Comparison of ENCODE assay signal across 9 cellular contexts in genomic region chr13:24148414-24149305, GRCh38. TPM values are rescaled to one million over a fixed set of nuclear protein-coding genes. Genes with fewer than 3 reads are reported as not detected.
DNase-seq lines count a peak whose midpoint lies in the region; ATAC-seq and TF ChIP-seq lines count a peak whose summit lies in the region.
"Had no signal": no experiment of that assay in that cellular context is flagged by ENCODE, and none has a peak within 500 bp of the region (broad histone marks: within the 10 kb centered on the region; RNA-seq: fewer than 3 reads in every experiment).

No MANE protein-coding gene starts in this region.

- peaks cover 8% of the 10 kb centered on the region for H3K27me3 Mint-ChIP-seq in activated CD4-positive, alpha-beta T cell treated with anti-CD3 and anti-CD28 coated beads for 36 hours
- H3K27me3 Mint-ChIP-seq in brain (no peaks in the 10 kb centered on the region), T-cell (peaks cover 0 to 2% of the 10 kb centered on the region in 2 donors)
- peaks cover 4% of the 10 kb centered on the region for H3K27me3 Mint-ChIP-seq in activated T-cell treated with anti-CD3 and anti-CD28 coated beads, Interleukin-2, amount 50 U/mL, for 24 hours

- H3K36me3 ChIP-seq in kidney epithelial cell (ENCODE audit: control insufficient read depth, insufficient read depth, low read length) (no peaks in the 10 kb centered on the region), urinary bladder (ENCODE audit: insufficient read depth) (no peaks in the 10 kb centered on the region)
- H3K36me3 ChIP-seq: neutrophil had no signal

- 44% methylated on average over 7 of the region's 7 CpGs for WGBS in urinary bladder

- DNase-seq in activated CD4-positive, alpha-beta T cell treated with anti-CD3 and anti-CD28 coated beads for 36 hours: no peak
- no peak for DNase-seq in activated CD4-positive, alpha-beta T cell treated with anti-CD3 and anti-CD28 coated beads for 1 hour
- DNase-seq in kidney epithelial cell (ENCODE audit: low read depth) (peak; percentile 97), T-cell (no peak), HUDEP-2 (lab: John Stamatoyannopoulos, UW; ENCODE audit: unreplicated experiment in 76 of 76) (no peak)
- DNase-seq in activated T-cell treated with anti-CD3 and anti-CD28 coated beads, Interleukin-2, amount 50 U/mL, for 24 hours: no peak

- POLR2A ChIA-PET in activated CD4-positive, alpha-beta T cell treated with anti-CD3 and anti-CD28 coated beads for 36 hours (lab: Charles Lee): no interaction called here
- POLR2A ChIA-PET in T-cell (lab: Charles Lee): no interaction called here

- H3K4me1 ChIP-seq in urinary bladder (ENCODE audit: insufficient read depth): peaks cover 1% of the 10 kb centered on the region

- CTCF ChIA-PET in activated CD4-positive, alpha-beta T cell treated with anti-CD3 and anti-CD28 coated beads for 36 hours (lab: Charles Lee): no interaction called here
- CTCF ChIA-PET in T-cell (lab: Charles Lee): no interaction called here

- TF ChIP-seq CTCF in brain (conservative IDR thresholded peaks at IDR 0.05) (no peak), kidney epithelial cell (IDR thresholded peaks at IDR 0.05; ENCODE audit: insufficient read depth, low read length, poor library complexity, severe bottlenecking) (peak; percentile 48)

- H3K27me3 ChIP-seq in kidney epithelial cell (ENCODE audit: control insufficient read depth, insufficient read depth, low read length): no peaks in the 10 kb centered on the region

- no peak overlapping the region for H3K27ac Mint-ChIP-seq in activated CD4-positive, alpha-beta T cell treated with anti-CD3 and anti-CD28 coated beads for 36 hours
- H3K27ac Mint-ChIP-seq in brain (peak overlapping the region in 4 of 5 experiments; percentile 62 to 88 (median 77)), T-cell (no peak overlapping the region)
- H3K27ac Mint-ChIP-seq in activated T-cell treated with anti-CD3 and anti-CD28 coated beads, Interleukin-2, amount 50 U/mL, for 24 hours: no peak overlapping the region

- no peaks in the 10 kb centered on the region for H3K36me3 Mint-ChIP-seq in activated CD4-positive, alpha-beta T cell treated with anti-CD3 and anti-CD28 coated beads for 36 hours (ENCODE audit: low read depth)
- H3K36me3 Mint-ChIP-seq in brain (no peaks in the 10 kb centered on the region), T-cell (no peaks in the 10 kb centered on the region)
- no peaks in the 10 kb centered on the region for H3K36me3 Mint-ChIP-seq in activated T-cell treated with anti-CD3 and anti-CD28 coated beads, Interleukin-2, amount 50 U/mL, for 24 hours (ENCODE audit: low read depth)

- no peaks in the 10 kb centered on the region for H3K4me1 Mint-ChIP-seq in activated CD4-positive, alpha-beta T cell treated with anti-CD3 and anti-CD28 coated beads for 36 hours
- H3K4me1 Mint-ChIP-seq in brain (peaks cover 45% of the 10 kb centered on the region), T-cell (peaks cover 0 to 9% (median 0%) of the 10 kb centered on the region in 3 donors)
- H3K4me1 Mint-ChIP-seq in activated T-cell treated with anti-CD3 and anti-CD28 coated beads, Interleukin-2, amount 50 U/mL, for 24 hours (ENCODE audit: low read depth): no peaks in the 10 kb centered on the region

- no peaks in the 10 kb centered on the region for H3K9me3 Mint-ChIP-seq in activated CD4-positive, alpha-beta T cell treated with anti-CD3 and anti-CD28 coated beads for 36 hours (ENCODE audit: low read depth)
- H3K9me3 Mint-ChIP-seq in brain: peaks cover 0 to 2% (median 0%) of the 10 kb centered on the region in 5 experiments
- H3K9me3 Mint-ChIP-seq in activated T-cell treated with anti-CD3 and anti-CD28 coated beads, Interleukin-2, amount 50 U/mL, for 24 hours: no peaks in the 10 kb centered on the region
- no peaks in the 10 kb centered on the region for H3K9me3 Mint-ChIP-seq in T-cell

- ATAC-seq in activated CD4-positive, alpha-beta T cell treated with anti-CD3 and anti-CD28 coated beads for 36 hours: peak; percentile 30
- no peak for ATAC-seq in T-cell (replicated peaks in 1 of 4)

- no peak overlapping the region for H3K4me3 Mint-ChIP-seq in activated CD4-positive, alpha-beta T cell treated with anti-CD3 and anti-CD28 coated beads for 36 hours
- H3K4me3 Mint-ChIP-seq in brain (peak overlapping the region in 3 of 5 experiments; percentile 17 to 26 (median 18)), T-cell (no peak overlapping the region)
- H3K4me3 Mint-ChIP-seq in activated T-cell treated with anti-CD3 and anti-CD28 coated beads, Interleukin-2, amount 50 U/mL, for 24 hours: no peak overlapping the region

- H3K27ac ChIP-seq in urinary bladder (ENCODE audit: low read depth): peak overlapping the region; percentile 39
- H3K27ac ChIP-seq: neutrophil had no signal

- intact Hi-C loops in activated CD4-positive, alpha-beta T cell treated with anti-CD3 and anti-CD28 coated beads for 36 hours (cut with DNase I, micrococcal nuclease): no loop called here

- H3K4me3 ChIP-seq in kidney epithelial cell (ENCODE audit: low read depth, low read length) (no peak overlapping the region), urinary bladder (ENCODE audit: low read depth, low read length) (no peak overlapping the region)

RNA-seq across cellular contexts. Expression of gene SPATA13, which starts 11.9 kb away (rescaled TPM):
- total RNA-seq in activated CD4-positive, alpha-beta T cell treated with anti-CD3 and anti-CD28 coated beads for 36 hours: 10 to 100 TPM; 47.6 to 51.5 TPM
- 7.7 TPM for polyA plus RNA-seq in brain (ENCODE audit: insufficient read depth, low read depth, low replicate concordance)
- 11.3 and 19.2 TPM in 2 replicates for total RNA-seq in kidney epithelial cell
- total RNA-seq in urinary bladder: 13.6 TPM
- 5.8 TPM for polyA plus RNA-seq in urinary bladder
- total RNA-seq in T-cell: 100 to 1,000 TPM in 3 of 5 donors, 10 to 100 TPM in 2; 90.3 to 109 (median 104) TPM

Comparison
In these comparisons a context has a peak if more than half of its experiments do, and no peak if none do; other contexts are left out.
1. H3K27ac Mint-ChIP-seq: peak in brain (4 of 5); none in activated CD4-positive, alpha-beta T cell treated with anti-CD3 and anti-CD28 coated beads for 36 hours (single experiment), activated T-cell treated with anti-CD3 and anti-CD28 coated beads, Interleukin-2, amount 50 U/mL, for 24 hours (single experiment) and T-cell (0 of 2).
2. H3K4me3 Mint-ChIP-seq: peak in brain (3 of 5); none in activated CD4-positive, alpha-beta T cell treated with anti-CD3 and anti-CD28 coated beads for 36 hours (single experiment), activated T-cell treated with anti-CD3 and anti-CD28 coated beads, Interleukin-2, amount 50 U/mL, for 24 hours (single experiment) and T-cell (0 of 3).